In genomic region chrX:38561951-38562719, GRCh38 we compare ENCODE assay signal across 8 cellular contexts. TPM values are rescaled to one million over a fixed set of nuclear protein-coding genes. Genes with fewer than 3 reads are reported as not detected.
DNase-seq lines count a peak whose midpoint lies in the region; ATAC-seq and TF ChIP-seq lines count a peak whose summit lies in the region.

No MANE protein-coding gene starts in this region.

- ATAC-seq in sciatic nerve: peak; percentile 78

- no peaks in the 10 kb centered on the region for H3K36me3 ChIP-seq in OCI-LY7 (ENCODE audit: insufficient read depth, low read length)

- TF ChIP-seq CTCF in astrocyte of the cerebellum (IDR thresholded peaks at IDR 0.05; ENCODE audit: low read depth, low read length, missing control alignments): no peak
- TF ChIP-seq CTCF in OCI-LY7 (conservative IDR thresholded peaks at IDR 0.05; ENCODE audit: low read length): no peak

- H3K79me2 ChIP-seq in OCI-LY7 (ENCODE audit: insufficient read depth, low read depth, low read length): no peaks in the 10 kb centered on the region

- intact Hi-C loops in sciatic nerve (cut with DNase I): no loop called here
- intact Hi-C loops in OCI-LY7 (cut with micrococcal nuclease; ENCODE audit: unreplicated experiment): no loop called here

- in situ Hi-C loops in G401 (cut with HindIII; ENCODE audit: low sequenced_read_pairs) (no loop called here), astrocyte of the cerebellum (cut with HindIII; ENCODE audit: low sequenced_read_pairs) (no loop called here)

- no peak overlapping the region for H2AFZ ChIP-seq in OCI-LY7 (ENCODE audit: low read length)

- DNase-seq in G401 (ENCODE audit: low spot score): peak; percentile 82
- peak; percentile 7 for DNase-seq in NCI-H748 treated with DMSO at 0.1 percent for 48 hours (lab: John Stamatoyannopoulos, UW)
- no peak for DNase-seq in astrocyte of the cerebellum (ENCODE audit: low read depth)
- DNase-seq in sciatic nerve (ENCODE audit: low spot score): peak; percentile 59
- DNase-seq in OCI-LY7 (ENCODE audit: low spot score): no peak
- no peak for DNase-seq in SHP77 treated with DMSO at 0.1 percent for 48 hours (lab: John Stamatoyannopoulos, UW)
- no peak for DNase-seq in OCI-M2 (lab: John Stamatoyannopoulos, UW; ENCODE audit: unreplicated experiment)

- no TSS peak for BruUV-seq in OCI-LY7 (replicated peaks; lab: Mats Ljungman, UMichigan)

- H3K4me1 ChIP-seq in OCI-LY7 (ENCODE audit: insufficient read depth, low read length, poor library complexity, severe bottlenecking): no peaks in the 10 kb centered on the region

- CTCF ChIA-PET in OCI-LY7 (lab: Charles Lee; ENCODE audit: unreplicated experiment): no interaction called here

- H4K20me1 ChIP-seq in OCI-LY7 (ENCODE audit: insufficient read depth, low read length): no peaks in the 10 kb centered on the region

- no peak overlapping the region for H3K27ac ChIP-seq in OCI-LY7 (ENCODE audit: low read depth, low read length, poor library complexity, severe bottlenecking)

- no peaks in the 10 kb centered on the region for H3K9me2 ChIP-seq in OCI-LY7 (ENCODE audit: insufficient read depth, low read length)

- peaks cover 2% of the 10 kb centered on the region for H3K9me3 ChIP-seq in iPS-18c (ENCODE audit: control insufficient read depth, insufficient read depth, low read length)
- no peaks in the 10 kb centered on the region for H3K9me3 ChIP-seq in OCI-LY7 (ENCODE audit: low read length)

- POLR2A ChIA-PET in OCI-LY7 (lab: Charles Lee): no interaction called here

- no peak overlapping the region for H3K4me2 ChIP-seq in OCI-LY7 (ENCODE audit: low read length)

- peak overlapping the region; percentile 48 for H3K4me3 ChIP-seq in astrocyte of the cerebellum (ENCODE audit: low read depth, low read length)
- H3K4me3 ChIP-seq in iPS-18c (ENCODE audit: insufficient read depth, low read depth, low read length): peak overlapping the region; percentile 49
- no peak overlapping the region for H3K4me3 ChIP-seq in OCI-LY7 (ENCODE audit: low read depth, low read length, poor library complexity, severe bottlenecking)

RNA-seq across cellular contexts. Expression of gene TSPAN7, which starts 0.8 kb away (rescaled TPM):
- total RNA-seq in G401 (2014; rRNA removed; shearing (Covaris generic)): not detected in 2 replicates
- 46.2 TPM for total RNA-seq in sciatic nerve
- total RNA-seq in OCI-LY7 (2014; rRNA removed; shearing (Covaris generic)): not detected in 2 replicates
- not detected in 2 replicates for total RNA-seq in OCI-LY7 (2022)

Comparison
In these comparisons a context has a peak if more than half of its experiments do, and no peak if none do; other contexts are left out.
1. DNase-seq: peak in G401 (single experiment), NCI-H748 treated with DMSO at 0.1 percent for 48 hours (single experiment) and sciatic nerve (single experiment); none in astrocyte of the cerebellum (single experiment), OCI-LY7 (single experiment), SHP77 treated with DMSO at 0.1 percent for 48 hours (single experiment) and OCI-M2 (single experiment).
2. RNA of gene TSPAN7, which starts 0.8 kb away (total RNA-seq): 46.2 TPM in sciatic nerve (single experiment); not detected in G401 and not detected in OCI-LY7; every median in the first group is over 10 times any median in the second.